ENCODE assay signal across 9 cellular contexts in the genomic region with DNA sequence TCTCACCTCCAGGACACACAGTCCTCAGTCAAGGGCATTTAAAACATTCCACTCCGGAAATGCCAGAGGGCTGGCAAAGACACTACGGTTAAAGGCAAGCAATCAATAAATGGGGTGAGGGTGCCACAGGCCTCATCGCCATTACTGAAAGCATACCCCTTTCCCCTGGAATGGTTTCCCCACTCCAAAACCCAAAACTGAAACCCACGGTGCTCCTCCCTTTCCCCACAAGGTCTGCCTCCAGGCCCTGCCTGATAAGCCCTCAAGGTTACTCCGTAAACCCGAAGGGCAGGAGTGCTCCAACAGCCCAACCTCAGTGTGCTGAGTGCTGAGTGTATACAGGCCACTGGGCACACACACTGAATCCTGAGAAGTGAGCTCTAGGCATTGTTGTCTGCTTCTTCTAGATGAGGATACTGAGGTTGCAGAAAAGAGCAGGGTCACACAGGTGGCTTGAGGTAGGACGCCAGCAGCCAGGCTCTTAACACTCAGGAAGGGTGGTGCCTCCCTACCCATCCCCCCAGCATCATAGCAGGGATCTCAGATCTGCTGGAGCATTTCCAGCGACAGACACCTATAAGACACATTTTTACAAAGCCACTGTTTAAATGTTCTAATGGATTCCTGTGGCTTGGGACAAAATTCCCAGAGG. TPM values are rescaled to one million over a fixed set of nuclear protein-coding genes. Genes with fewer than 3 reads are reported as not detected.
DNase-seq lines count a peak whose midpoint lies in the region; ATAC-seq and TF ChIP-seq lines count a peak whose summit lies in the region.
"Had no signal": no experiment of that assay in that cellular context is flagged by ENCODE, and none has a peak within 500 bp of the region (broad histone marks: within the 10 kb centered on the region; RNA-seq: fewer than 3 reads in every experiment).

No MANE protein-coding gene starts in this region.

- 40% methylated on average over 7 of the region's 8 CpGs for WGBS in right lobe of liver (ENCODE audit: insufficient coverage, low coverage, low lambda C conversion rate, missing lambda C conversion rate)

- TF ChIP-seq POLR2A in HCT116 (IDR thresholded peaks at IDR 0.05; ENCODE audit: borderline replicate concordance, extremely low read depth, insufficient read depth, insufficient read length) (no peak), right lobe of liver (IDR thresholded peaks at IDR 0.05) (no peak)

- no peaks in the 10 kb centered on the region for H3K9me2 ChIP-seq in HCT116 (ENCODE audit: insufficient read depth)

- CTCF ChIA-PET in HCT116 (lab: Charles Lee) (no interaction called here), MCF 10A (lab: Yijun Ruan, JAX) (interaction anchor here (0.9 kb wide), 1 partner anchor 296 kb away, joined by 3 read pairs; no protein-coding TSS in a partner anchor)

- no peak overlapping the region for H3K9ac ChIP-seq in BLaER1
- H3K9ac ChIP-seq in HCT116 (ENCODE audit: low read length), result no peak overlapping the region; the same call in 1 of the 2 replicates

- H3K4me3 ChIP-seq in BLaER1, result no peak overlapping the region
- H3K4me3 ChIP-seq in HCT116 (replicated peaks in 1 of 2; ENCODE audit: low read depth in 1 of 2, low read length in 2 of 2), result no peak overlapping the region
- H3K4me3 ChIP-seq in right lobe of liver, result no peak overlapping the region

- H3K9me3 Mint-ChIP-seq in activated T-helper 1 cell treated with anti-CD3 and anti-CD28 coated beads, Interleukin-12 subunit alpha, Interleukin-12 subunit beta, Interleukin-2, Interleukin-4 antibody, amounts not matched to agents 30 ng/mL and 10 ng/mL and 1 ng/mL, durations not matched to agents 14 hours and 24 hours and 36 hours, result no peaks in the 10 kb centered on the region
- H3K9me3 Mint-ChIP-seq in MCF 10A (ENCODE audit: unreplicated experiment) (no peaks in the 10 kb centered on the region), CD14-positive monocyte (peaks cover 0 to under 1% (median 0%) of the 10 kb centered on the region in 7 donors)

- POLR2A ChIA-PET in HCT116 (lab: Charles Lee), result no interaction called here
- POLR2A ChIA-PET in MCF 10A (lab: Yijun Ruan, JAX), result no interaction called here

- H4K20me1 ChIP-seq in BLaER1, result peaks cover 79% of the 10 kb centered on the region
- no peaks in the 10 kb centered on the region for H4K20me1 ChIP-seq in HCT116 (ENCODE audit: insufficient read depth)

- no peak for TF ChIP-seq CTCF in HCT116 (IDR thresholded peaks at IDR 0.05 in 2 of 3, conservative IDR thresholded peaks at IDR 0.05 in 1 of 3; ENCODE audit: borderline replicate concordance in 1 of 3, insufficient read depth in 1 of 3, low read depth in 2 of 3, low read length in 2 of 3)
- TF ChIP-seq CTCF in right lobe of liver (IDR thresholded peaks at IDR 0.05), result no peak
- no peak for TF ChIP-seq CTCF in MCF 10A (IDR thresholded peaks at IDR 0.05; ENCODE audit: unreplicated experiment)
- no peak for TF ChIP-seq CTCF in CD14-positive monocyte (IDR thresholded peaks at IDR 0.05)

- H3K36me3 ChIP-seq in BLaER1 (peaks cover 60% of the 10 kb centered on the region), HCT116 (ENCODE audit: control insufficient read depth in 1 of 2, insufficient read depth in 2 of 2, low read length in 2 of 2) (no peaks in the 10 kb centered on the region), right lobe of liver (no peaks in the 10 kb centered on the region)

- RAD21 ChIA-PET in HCT116 (lab: Charles Lee; ENCODE audit: low non-redundant PET in 1 of 2, low total read pairs in 2 of 2, uncharacterized antibody in 2 of 2, unreplicated experiment in 2 of 2), result no interaction called here

- H3K4me3 Mint-ChIP-seq in activated T-helper 1 cell treated with anti-CD3 and anti-CD28 coated beads, Interleukin-12 subunit alpha, Interleukin-12 subunit beta, Interleukin-2, Interleukin-4 antibody, amounts not matched to agents 30 ng/mL and 10 ng/mL and 1 ng/mL, durations not matched to agents 14 hours and 24 hours and 36 hours, result peak overlapping the region; percentile 37
- H3K4me3 Mint-ChIP-seq in MCF 10A (ENCODE audit: unreplicated experiment), result no peak overlapping the region
- no peak overlapping the region for H3K4me3 Mint-ChIP-seq in CD14-positive monocyte

- H3K27ac Mint-ChIP-seq in activated T-helper 1 cell treated with anti-CD3 and anti-CD28 coated beads, Interleukin-12 subunit alpha, Interleukin-12 subunit beta, Interleukin-2, Interleukin-4 antibody, amounts not matched to agents 30 ng/mL and 10 ng/mL and 1 ng/mL, durations not matched to agents 14 hours and 24 hours and 36 hours, result peak overlapping the region; percentile 67
- no peak overlapping the region for H3K27ac Mint-ChIP-seq in MCF 10A (ENCODE audit: low read depth, unreplicated experiment)
- peak overlapping the region in 1 of 7 donors; percentile 13 for H3K27ac Mint-ChIP-seq in CD14-positive monocyte

- intact Hi-C loops in HCT116 (cut with micrococcal nuclease) (no loop called here), right lobe of liver (cut with DNase I) (no loop called here), MCF 10A (cut with micrococcal nuclease) (no loop called here), CD14-positive monocyte (cut with micrococcal nuclease) (no loop called here)
- intact Hi-C loops in activated T-helper 1 cell treated with anti-CD3 and anti-CD28 coated beads, Interleukin-12 subunit alpha, Interleukin-12 subunit beta, Interleukin-2, Interleukin-4 antibody, amounts not matched to agents 30 ng/mL and 10 ng/mL and 1 ng/mL, durations not matched to agents 14 hours and 24 hours and 36 hours (cut with micrococcal nuclease), result loop anchor here (2.0 kb wide), 1 partner anchor 90 kb away; no protein-coding TSS in a partner anchor

- H3K4me1 ChIP-seq in BLaER1 (peaks cover 79% of the 10 kb centered on the region), HCT116 (ENCODE audit: control insufficient read depth in 1 of 2, insufficient read depth in 2 of 2, low read length in 2 of 2) (peaks cover 19 to 29% of the 10 kb centered on the region in 2 experiments), right lobe of liver (peaks cover 0 to 45% (median 22%) of the 10 kb centered on the region in 4 donors)

- H3K27me3 Mint-ChIP-seq in activated T-helper 1 cell treated with anti-CD3 and anti-CD28 coated beads, Interleukin-12 subunit alpha, Interleukin-12 subunit beta, Interleukin-2, Interleukin-4 antibody, amounts not matched to agents 30 ng/mL and 10 ng/mL and 1 ng/mL, durations not matched to agents 14 hours and 24 hours and 36 hours (ENCODE audit: insufficient read depth), result no peaks in the 10 kb centered on the region
- no peaks in the 10 kb centered on the region for H3K27me3 Mint-ChIP-seq in MCF 10A (ENCODE audit: insufficient read depth, unreplicated experiment)
- peaks cover 1 to 4% (median 3%) of the 10 kb centered on the region in 3 donors for H3K27me3 Mint-ChIP-seq in CD14-positive monocyte (ENCODE audit: low read depth in 3 of 3)

- H3K27ac ChIP-seq in BLaER1 (peak overlapping the region; percentile 94), HCT116 (ENCODE audit: low read depth, low read length) (no peak overlapping the region), right lobe of liver (peak overlapping the region; percentile 15 to 44 (median 29))

- peaks cover 73% of the 10 kb centered on the region for H3K4me1 Mint-ChIP-seq in activated T-helper 1 cell treated with anti-CD3 and anti-CD28 coated beads, Interleukin-12 subunit alpha, Interleukin-12 subunit beta, Interleukin-2, Interleukin-4 antibody, amounts not matched to agents 30 ng/mL and 10 ng/mL and 1 ng/mL, durations not matched to agents 14 hours and 24 hours and 36 hours (ENCODE audit: low read depth)
- H3K4me1 Mint-ChIP-seq in MCF 10A (ENCODE audit: insufficient read depth, unreplicated experiment) (no peaks in the 10 kb centered on the region), CD14-positive monocyte (peaks cover 39% of the 10 kb centered on the region)

- DNase-seq in HCT116 (ENCODE audit: low read depth, low spot score) (no peak), right lobe of liver (no peak), MCF 10A (ENCODE audit: unreplicated experiment) (no peak), CD14-positive monocyte (ENCODE audit: low spot score) (no peak)
- DNase-seq in activated T-helper 1 cell treated with anti-CD3 and anti-CD28 coated beads, Interleukin-12 subunit alpha, Interleukin-12 subunit beta, Interleukin-2, Interleukin-4 antibody, amounts not matched to agents 30 ng/mL and 10 ng/mL and 1 ng/mL, durations not matched to agents 14 hours and 24 hours and 36 hours (ENCODE audit: low spot score), result no peak
- DNase-seq: amygdala had no signal

- peak; percentile 59 for ATAC-seq in HCT116
- peak; percentile 40 to 56 (median 44) for ATAC-seq in right lobe of liver
- no peak for ATAC-seq in HG03135 (IDR thresholded peaks at IDR 0.05; ENCODE audit: unreplicated experiment)
- ATAC-seq in GM21515 (IDR thresholded peaks at IDR 0.05; ENCODE audit: unreplicated experiment), result no peak

- peaks cover 31% of the 10 kb centered on the region for H3K36me3 Mint-ChIP-seq in activated T-helper 1 cell treated with anti-CD3 and anti-CD28 coated beads, Interleukin-12 subunit alpha, Interleukin-12 subunit beta, Interleukin-2, Interleukin-4 antibody, amounts not matched to agents 30 ng/mL and 10 ng/mL and 1 ng/mL, durations not matched to agents 14 hours and 24 hours and 36 hours (ENCODE audit: low read depth)
- H3K36me3 Mint-ChIP-seq in MCF 10A (ENCODE audit: insufficient read depth, unreplicated experiment) (no peaks in the 10 kb centered on the region), CD14-positive monocyte (peaks cover 15 to 38% of the 10 kb centered on the region in 2 donors)

- BruUV-seq in HCT116 (replicated peaks; lab: Mats Ljungman, UMichigan), result no TSS peak
- no TSS peak for BruUV-seq in MCF 10A (replicated peaks; lab: Mats Ljungman, UMichigan)

- TF ChIP-seq RAD21 in HCT116 (IDR thresholded peaks at IDR 0.05; ENCODE audit: low read depth), result no peak

- H2AFZ ChIP-seq in HCT116 (ENCODE audit: low read depth, low read length, poor library complexity, severe bottlenecking), result no peak overlapping the region

- peak overlapping the region; percentile 83 for H3K4me2 ChIP-seq in BLaER1
- H3K4me2 ChIP-seq in HCT116 (ENCODE audit: low read length), result peak overlapping the region; percentile 63

- H3K9me3 ChIP-seq in BLaER1 (no peaks in the 10 kb centered on the region), HCT116 (ENCODE audit: control insufficient read depth in 1 of 2, insufficient read depth in 1 of 2, low read depth in 1 of 2, low read length in 2 of 2) (no peaks in the 10 kb centered on the region), right lobe of liver (no peaks in the 10 kb centered on the region)

- H3K27me3 ChIP-seq in BLaER1 (no peaks in the 10 kb centered on the region), HCT116 (ENCODE audit: insufficient read depth, low read length) (no peaks in the 10 kb centered on the region), right lobe of liver (no peaks in the 10 kb centered on the region)

- H3K79me2 ChIP-seq in HCT116 (ENCODE audit: insufficient read depth, low read length), result peaks cover 4% of the 10 kb centered on the region; the same call in 1 of the 2 replicates

RNA-seq across cellular contexts. Expression of gene SSBP3, which starts 29.0 kb away (rescaled TPM):
- total RNA-seq in HCT116 (2021; ENCODE audit: unreplicated experiment) (37.5 TPM), right lobe of liver (10 to 100 TPM; 19.4 to 34.1 (median 24.4) TPM), MCF 10A (2022) (6.5 and 8.6 TPM in 2 replicates)
- 19.1 and 23.8 TPM in 2 replicates for polyA plus RNA-seq in HCT116 (2012)
- 98.0 and 110 TPM in 2 replicates for total RNA-seq in activated T-helper 1 cell treated with anti-CD3 and anti-CD28 coated beads, Interleukin-12 subunit alpha, Interleukin-12 subunit beta, Interleukin-2, Interleukin-4 antibody, amounts not matched to agents 30 ng/mL and 10 ng/mL and 1 ng/mL, durations not matched to agents 14 hours and 24 hours and 36 hours
- 1 to 10 TPM; 4.1 to 4.3 TPM for polyA plus RNA-seq in CD14-positive monocyte

Comparison
In these comparisons a context has a peak if more than half of its experiments do, and no peak if none do; other contexts are left out.
1. ATAC-seq: peak in HCT116 (single experiment) and right lobe of liver (4 of 4); none in HG03135 (single experiment) and GM21515 (single experiment).